In genomic region chr11:75907926-75908527, GRCh38 we compare ENCODE assay signal across 19 cellular contexts.
A peak's percentile ranks its signal among the peaks of the same experiment; 100 is the strongest.
DNase-seq lines count a peak whose midpoint lies in the region; ATAC-seq and TF ChIP-seq lines count a peak whose summit lies in the region.
"Had no signal": no experiment of that assay in that cellular context is flagged by ENCODE, and none has a peak within 500 bp of the region (broad histone marks: within the 10 kb centered on the region; RNA-seq: fewer than 3 reads in every experiment).

No MANE protein-coding gene starts in this region.

- H4K20me1 ChIP-seq in OCI-LY3 (ENCODE audit: insufficient read depth, low read length) = peaks cover 60% of the 10 kb centered on the region

- no peak overlapping the region for H2AFZ ChIP-seq in OCI-LY3 (ENCODE audit: low read depth, low read length)

- CTCF ChIA-PET in activated CD8-positive, alpha-beta memory T cell treated with anti-CD3 and anti-CD28 coated beads, Interleukin-2, amount 10 ng/mL, durations not matched to agents 7 days and 5 days (lab: Charles Lee) = interaction anchor here (1.1 kb wide), 1 partner anchor 244 kb away, joined by 3 read pairs; no protein-coding TSS in a partner anchor

- no peak for DNase-seq in activated CD8-positive, alpha-beta memory T cell treated with anti-CD3 and anti-CD28 coated beads, Interleukin-2, amount 10 ng/mL, durations not matched to agents 7 days and 5 days
- no peak for DNase-seq in activated CD8-positive, alpha-beta memory T cell treated with anti-CD3 and anti-CD28 coated beads, Interleukin-2, amount 50 U/mL, for 4 hours
- no peak for DNase-seq in erythroblast (lab: John Stamatoyannopoulos, UW)
- no peak for DNase-seq in SIG-M5 treated with dmso at 0.1 percent for 504 hours (lab: John Stamatoyannopoulos, UW; ENCODE audit: unreplicated experiment)
- DNase-seq in DMS53 treated with DMSO at 0.1 percent for 48 hours (lab: John Stamatoyannopoulos, UW; ENCODE audit: unreplicated experiment) = no peak
- DNase-seq: Caco-2; DMS53; H9; NCI-H1092; NCI-H1694; NCI-H2107; NCI-H226; NCI-H526; NK-92 treated with Interleukin-12 subunit alpha and Interleukin-12 subunit beta, amount 100 ng/mL, for 24 hours had no signal

- peaks cover 8% of the 10 kb centered on the region for H3K27me3 Mint-ChIP-seq in activated CD8-positive, alpha-beta memory T cell treated with anti-CD3 and anti-CD28 coated beads, Interleukin-2, amount 10 ng/mL, durations not matched to agents 7 days and 5 days

- H3K9me3 ChIP-seq in OCI-LY3 (ENCODE audit: insufficient read depth, low read length) = no peaks in the 10 kb centered on the region
- no peaks in the 10 kb centered on the region for H3K9me3 ChIP-seq in neutrophil
- H3K9me3 ChIP-seq: A549, Caco-2 had no signal

- H3K4me1 ChIP-seq in OCI-LY3 (ENCODE audit: low read length) (peaks cover 63% of the 10 kb centered on the region), neutrophil (ENCODE audit: control insufficient read depth in 1 of 2, insufficient read depth in 1 of 2, low read depth in 1 of 2, low read length in 1 of 2) (peaks cover 14 to 16% of the 10 kb centered on the region in 2 experiments)
- H3K4me1 ChIP-seq: A549, Caco-2 had no signal

- peak overlapping the region; percentile 73 for H3K4me2 ChIP-seq in OCI-LY3 (ENCODE audit: low read length)
- H3K4me2 ChIP-seq: A549 had no signal

- peak overlapping the region; percentile 31; the same call in 1 of the 2 replicates for H3K9ac ChIP-seq in OCI-LY3 (ENCODE audit: low read length)

- peaks cover 4% of the 10 kb centered on the region for H3K9me3 Mint-ChIP-seq in activated CD8-positive, alpha-beta memory T cell treated with anti-CD3 and anti-CD28 coated beads, Interleukin-2, amount 10 ng/mL, durations not matched to agents 7 days and 5 days (ENCODE audit: low read depth)
- H3K9me3 Mint-ChIP-seq: H9 had no signal

- no peak for TF ChIP-seq POLR2A in erythroblast (IDR thresholded peaks at IDR 0.05; ENCODE audit: low read length)

- H3K36me3 ChIP-seq in OCI-LY3 (replicated peaks; ENCODE audit: low read depth, low read length) (peaks cover 39% of the 10 kb centered on the region), neutrophil (peaks cover 5% of the 10 kb centered on the region)

- H3K79me2 ChIP-seq in OCI-LY3 (ENCODE audit: low read length) = peaks cover 94% of the 10 kb centered on the region

- H3K27ac Mint-ChIP-seq in activated CD8-positive, alpha-beta memory T cell treated with anti-CD3 and anti-CD28 coated beads, Interleukin-2, amount 10 ng/mL, durations not matched to agents 7 days and 5 days = no peak overlapping the region
- H3K27ac Mint-ChIP-seq: H9 had no signal

- TF ChIP-seq CTCF in OCI-LY3 (IDR thresholded peaks at IDR 0.05; ENCODE audit: low read depth, low read length) (no peak), neutrophil (IDR thresholded peaks at IDR 0.05) (no peak)

- ATAC-seq in activated CD8-positive, alpha-beta memory T cell treated with anti-CD3 and anti-CD28 coated beads, Interleukin-2, amount 10 ng/mL, durations not matched to agents 7 days and 5 days = peak; percentile 20
- ATAC-seq in GM19452 (IDR thresholded peaks at IDR 0.05; ENCODE audit: unreplicated experiment) = peak; percentile 27
- ATAC-seq: A549 had no signal

- H3K4me1 Mint-ChIP-seq in activated CD8-positive, alpha-beta memory T cell treated with anti-CD3 and anti-CD28 coated beads, Interleukin-2, amount 10 ng/mL, durations not matched to agents 7 days and 5 days = peaks cover 28% of the 10 kb centered on the region
- H3K4me1 Mint-ChIP-seq: H9 had no signal

- peaks cover 29% of the 10 kb centered on the region for H3K36me3 Mint-ChIP-seq in activated CD8-positive, alpha-beta memory T cell treated with anti-CD3 and anti-CD28 coated beads, Interleukin-2, amount 10 ng/mL, durations not matched to agents 7 days and 5 days

- H3K4me3 Mint-ChIP-seq in activated CD8-positive, alpha-beta memory T cell treated with anti-CD3 and anti-CD28 coated beads, Interleukin-2, amount 10 ng/mL, durations not matched to agents 7 days and 5 days = no peak overlapping the region
- H3K4me3 Mint-ChIP-seq: H9 had no signal

- H3K4me3 ChIP-seq in OCI-LY3 (ENCODE audit: low read length) (peak overlapping the region; percentile 56), neutrophil (ENCODE audit: low read depth in 1 of 2, low read length in 1 of 2) (no peak overlapping the region)
- H3K4me3 ChIP-seq: A549, SK-N-MC had no signal

- H3K27ac ChIP-seq in OCI-LY3 (ENCODE audit: low read length) (peak overlapping the region; percentile 77), neutrophil (peak overlapping the region; percentile 51)
- H3K27ac ChIP-seq: A549, SK-N-MC had no signal

- H3K27me3 ChIP-seq in OCI-LY3 (ENCODE audit: low read depth, low read length) (no peaks in the 10 kb centered on the region), neutrophil (no peaks in the 10 kb centered on the region)
